In genomic region chr5:35244171-35244570, GRCh38 we compare ENCODE assay signal across 8 cellular contexts. TPM values are rescaled to one million over a fixed set of nuclear protein-coding genes. Genes with fewer than 3 reads are reported as not detected.
"Had no signal": no experiment of that assay in that cellular context is flagged by ENCODE, and none has a peak within 500 bp of the region (broad histone marks: within the 10 kb centered on the region; RNA-seq: fewer than 3 reads in every experiment).

No MANE protein-coding gene starts in this region.

- DNase-seq: GM23248, GOT3, H7, HFFc6, IMR-90 had no signal

- H3K9me3 ChIP-seq: HAP-1 had no signal

- H3K27ac ChIP-seq: GM23248, HL-60 had no signal

- H3K9ac ChIP-seq: GM23248 had no signal

- H3K36me3 ChIP-seq: HAP-1 had no signal

- H2AFZ ChIP-seq: GM23248 had no signal

- H3K4me3 ChIP-seq: GM23248, HAP-1, K562 had no signal

RNA-seq across cellular contexts. Expression of gene PRLR, which starts 13.9 kb away (rescaled TPM):
- polyA plus RNA-seq: K562 had no signal
